15 cellular contexts compared by ENCODE assay signal in the genomic region with DNA sequence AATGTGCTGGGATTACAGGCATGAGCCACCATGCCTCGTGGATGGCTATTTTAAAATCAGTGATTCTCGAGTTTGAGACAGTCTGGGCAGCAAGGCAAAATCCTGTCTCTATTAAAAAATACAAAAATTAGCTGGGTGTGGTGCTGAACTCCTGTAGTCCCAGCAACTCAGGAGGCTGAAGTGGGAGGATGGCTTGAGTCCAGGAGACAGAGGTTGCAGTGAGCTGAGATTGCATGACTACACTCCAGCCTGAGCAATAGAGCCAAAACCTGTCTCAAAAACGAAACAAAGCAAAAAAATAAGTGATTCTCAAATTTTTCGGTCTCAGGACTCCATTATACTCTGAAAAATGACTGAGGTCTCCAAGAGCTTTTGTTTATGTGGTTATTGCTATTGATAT. TPM values are rescaled to one million over a fixed set of nuclear protein-coding genes. Genes with fewer than 3 reads are reported as not detected.
DNase-seq lines count a peak whose midpoint lies in the region; ATAC-seq, FAIRE-seq and TF ChIP-seq lines count a peak whose summit lies in the region.
"Had no signal": no experiment of that assay in that cellular context is flagged by ENCODE, and none has a peak within 500 bp of the region (broad histone marks: within the 10 kb centered on the region; RNA-seq: fewer than 3 reads in every experiment).

No MANE protein-coding gene starts in this region.

- TF ChIP-seq EP300 in H1 (IDR thresholded peaks at IDR 0.05; ENCODE audit: borderline replicate concordance in 1 of 2, low read depth in 2 of 2, low read length in 2 of 2): no peak

- no peak overlapping the region for H2BK5ac ChIP-seq in H1 (ENCODE audit: low read depth, low read length)

- H3K4me2 ChIP-seq in H1 (ENCODE audit: insufficient read depth in 1 of 2, low read depth in 2 of 2, low read length in 2 of 2): no peak overlapping the region
- H3K4me2 ChIP-seq: BLaER1 had no signal

- peaks cover 0 to 6% (median 1%) of the 10 kb centered on the region in 4 experiments; a peak in 2 of 7 replicates for H3K4me1 ChIP-seq in H1 (replicated peaks in 1 of 4; ENCODE audit: control insufficient read depth in 3 of 4, insufficient read depth in 4 of 4, low read length in 3 of 4)
- peaks cover 0 to 4% of the 10 kb centered on the region in 2 donors for H3K4me1 ChIP-seq in lung (ENCODE audit: control insufficient read depth in 2 of 2, insufficient read depth in 2 of 2, low read length in 2 of 2)
- H3K4me1 ChIP-seq in thyroid gland: no peaks in the 10 kb centered on the region
- H3K4me1 ChIP-seq: BLaER1 had no signal

- no peak for TF ChIP-seq RAD21 in H1 (IDR thresholded peaks at IDR 0.05 in 1 of 2, conservative IDR thresholded peaks at IDR 0.05 in 1 of 2; ENCODE audit: low read depth in 2 of 2, low read length in 2 of 2)

- no peak overlapping the region for H3K14ac ChIP-seq in H1 (ENCODE audit: insufficient read length)

- no peak overlapping the region for H2BK15ac ChIP-seq in H1 (ENCODE audit: low read length)

- no peaks in the 10 kb centered on the region for H3K23me2 ChIP-seq in H1 (ENCODE audit: low read depth, low read length)

- H2BK20ac ChIP-seq in H1 (ENCODE audit: low read length): no peak overlapping the region

- no peak overlapping the region for H4K91ac ChIP-seq in H1 (replicated peaks; ENCODE audit: insufficient read length, low read length)

- CTCF ChIA-PET in H1 (lab: Charles Lee; ENCODE audit: partially characterized antibody): interaction anchor here (0.6 to 1.6 kb wide), 4 partner anchors 12 to 167 kb away, joined by 3 to 5 read pairs (median 4); no protein-coding TSS in a partner anchor

- no peak overlapping the region for H3K18ac ChIP-seq in H1 (ENCODE audit: extremely low read depth, low read length)

- H3K79me1 ChIP-seq in H1 (ENCODE audit: low read depth, low read length): no peaks in the 10 kb centered on the region; the same call in 1 of the 2 replicates

- DNase-seq in NCI-H226 (peak; percentile 33), H1 (ENCODE audit: low read depth in 1 of 2, low spot score in 2 of 2) (no peak), lung (ENCODE audit: low spot score) (peak; percentile 60), thyroid gland (peak; percentile 67 to 72), SW480 (ENCODE audit: low spot score) (no peak)
- no peak for DNase-seq in stimulated activated CD4-positive, alpha-beta T cell treated with anti-CD3 and anti-CD28 coated beads, Interleukin-15, amount 100 ng/mL, for 24 hours
- DNase-seq: CD8-positive, alpha-beta memory T cell; H7; Karpas-422; MV-4-11; NCI-H1417 treated with DMSO at 0.1 percent for 48 hours; NCI-H2029; NCI-H510A treated with DMSO at 0.1 percent for 48 hours had no signal

- ATAC-seq in lung (ENCODE audit: insufficient read depth, low FRiP score) (peak; percentile 27), HG03139 (IDR thresholded peaks at IDR 0.05; ENCODE audit: unreplicated experiment) (no peak)

- no peak overlapping the region for H3K56ac ChIP-seq in H1 (replicated peaks; ENCODE audit: insufficient read length, low read depth, low read length)

- H4K5ac ChIP-seq in H1 (ENCODE audit: insufficient read length, low read depth, low read length): no peak overlapping the region

- no peaks in the 10 kb centered on the region for H4K20me1 ChIP-seq in H1 (replicated peaks in 1 of 2; ENCODE audit: control insufficient read depth in 1 of 2, insufficient read depth in 2 of 2, low read length in 2 of 2)
- H4K20me1 ChIP-seq: BLaER1 had no signal

- no peaks in the 10 kb centered on the region for H3K36me3 ChIP-seq in H1 (ENCODE audit: control insufficient read depth in 2 of 4, insufficient read depth in 4 of 4, low read length in 3 of 4)
- H3K36me3 ChIP-seq in lung (ENCODE audit: control insufficient read depth in 2 of 2, insufficient read depth in 2 of 2, low read length in 2 of 2): no peaks in the 10 kb centered on the region
- no peaks in the 10 kb centered on the region for H3K36me3 ChIP-seq in thyroid gland
- H3K36me3 ChIP-seq: BLaER1 had no signal

- no peak overlapping the region for H3K4ac ChIP-seq in H1 (replicated peaks; ENCODE audit: insufficient read length, low read depth, low read length)

- no peak for FAIRE-seq in H1 (lab: Jason Lieb, UNC)

- WGBS in H1 (ENCODE audit: extremely low coverage in 1 of 2, insufficient coverage in 1 of 2, insufficient read length in 1 of 2, insufficient replicate concordance in 2 of 2, low coverage in 1 of 2, low lambda C conversion rate in 2 of 2, missing lambda C conversion rate in 1 of 2), 2 experiments: 89% methylated on average over 4 of the region's 4 CpGs; no CpG with 5 or more reads in 1 of the 2 experiments
- WGBS in lung, 2 donors: 68 to 78% methylated on average over 4 of the region's 4 CpGs
- WGBS in thyroid gland, 2 donors: 64 to 68% methylated on average over 4 of the region's 4 CpGs

- no peak overlapping the region for H4K8ac ChIP-seq in H1 (ENCODE audit: extremely low read depth, insufficient read depth, low read length)

- H2AFZ ChIP-seq in H1 (ENCODE audit: low read length): no peak overlapping the region

- H2BK12ac ChIP-seq in H1 (ENCODE audit: low read depth, low read length): 0 out of 2 replicates have a peak overlapping the region, but pooled peaks have one; percentile 7

- H3K9me3 ChIP-seq in H1 (ENCODE audit: insufficient read depth in 2 of 2, low read depth in 1 of 2, low read length in 1 of 2) (no peaks in the 10 kb centered on the region), lung (ENCODE audit: control insufficient read depth in 2 of 2, insufficient read depth in 1 of 2, low read length in 1 of 2) (no peaks in the 10 kb centered on the region), thyroid gland (no peaks in the 10 kb centered on the region)
- H3K9me3 ChIP-seq: BLaER1 had no signal

- H3K23ac ChIP-seq in H1 (ENCODE audit: insufficient read length): no peak overlapping the region

- H2BK120ac ChIP-seq in H1 (replicated peaks; ENCODE audit: low read depth, low read length): no peak overlapping the region

- H2AK5ac ChIP-seq in H1 (ENCODE audit: low read depth, low read length): no peak overlapping the region

- H3K27ac ChIP-seq in H1 (ENCODE audit: low read depth, low read length): no peak overlapping the region
- no peak overlapping the region for H3K27ac ChIP-seq in lung (ENCODE audit: low read depth in 1 of 2, low read length in 1 of 2)
- H3K27ac ChIP-seq in thyroid gland: no peak overlapping the region
- H3K27ac ChIP-seq: BLaER1 had no signal

- H3K79me2 ChIP-seq in H1 (ENCODE audit: control insufficient read depth in 1 of 2, insufficient read depth in 2 of 2, low read length in 2 of 2): no peaks in the 10 kb centered on the region

- intact Hi-C loops in thyroid gland (cut with DNase I): no loop called here

- TF ChIP-seq CTCF in H1 (IDR thresholded peaks at IDR 0.05; ENCODE audit: control extremely low read depth in 1 of 3, insufficient read depth in 1 of 3, low read depth in 1 of 3, low read length in 3 of 3): no peak
- no peak for TF ChIP-seq CTCF in lung (IDR thresholded peaks at IDR 0.05; ENCODE audit: control extremely low read depth, extremely low read depth)
- TF ChIP-seq CTCF in thyroid gland (IDR thresholded peaks at IDR 0.05): no peak

- H3K27me3 ChIP-seq in H1 (replicated peaks in 1 of 4; ENCODE audit: control insufficient read depth in 3 of 4, extremely low read depth in 1 of 4, insufficient read depth in 3 of 4, low read length in 3 of 4) (no peaks in the 10 kb centered on the region), lung (ENCODE audit: control insufficient read depth, insufficient read depth) (no peaks in the 10 kb centered on the region), thyroid gland (no peaks in the 10 kb centered on the region)
- H3K27me3 ChIP-seq: BLaER1 had no signal

- H3K4me3 ChIP-seq in H1 (ENCODE audit: extremely low read depth in 1 of 4, insufficient read depth in 2 of 4, low read depth in 3 of 4, low read length in 4 of 4) (no peak overlapping the region), lung (no peak overlapping the region), thyroid gland (replicated peaks in 1 of 3) (no peak overlapping the region)
- H3K4me3 ChIP-seq: BLaER1 had no signal

- POLR2A ChIA-PET in H1 (lab: Charles Lee; ENCODE audit: partially characterized antibody): interaction anchor here (1.1 to 3.6 kb wide), 3 partner anchors 12 to 51 kb away, joined by 3 to 14 read pairs (median 13); a partner anchor contains a TSS

- no peak for TF ChIP-seq POLR2A in H1 (IDR thresholded peaks at IDR 0.05; ENCODE audit: control extremely low read depth in 1 of 2, low read depth in 2 of 2, low read length in 2 of 2)
- no peak for TF ChIP-seq POLR2A in thyroid gland (IDR thresholded peaks at IDR 0.05)

- no peak overlapping the region for H3K9ac ChIP-seq in H1 (replicated peaks in 1 of 4; ENCODE audit: extremely low read depth in 1 of 4, low read depth in 3 of 4, low read length in 3 of 4)
- H3K9ac ChIP-seq: BLaER1 had no signal

TF ChIP-seq in H1, 55 proteins besides CTCF, POLR2A, EP300 and RAD21 (continues in another document):
- TF ChIP-seq HDAC6 (IDR thresholded peaks at IDR 0.05; ENCODE audit: low read depth, low read length) (no peak), TEAD4 (IDR thresholded peaks at IDR 0.05; ENCODE audit: low read depth, low read length) (no peak), GTF2F1 (IDR thresholded peaks at IDR 0.05; ENCODE audit: borderline replicate concordance, low read depth, low read length) (no peak), KDM1A (IDR thresholded peaks at IDR 0.05; ENCODE audit: borderline replicate concordance, low read length) (no peak), TCF12 (IDR thresholded peaks at IDR 0.05; ENCODE audit: low read depth, low read length) (no peak), SP2 (IDR thresholded peaks at IDR 0.05; ENCODE audit: low read length) (no peak), SAP30 (IDR thresholded peaks at IDR 0.05; ENCODE audit: insufficient read depth, insufficient replicate concordance, low read length) (no peak), JUND (IDR thresholded peaks at IDR 0.05; ENCODE audit: low read length) (no peak), RFX5 (IDR thresholded peaks at IDR 0.05; ENCODE audit: borderline replicate concordance, low read depth, low read length) (no peak), RNF2 (IDR thresholded peaks at IDR 0.05; ENCODE audit: borderline replicate concordance, low read depth, low read length, missing control alignments, poor library complexity, severe bottlenecking) (no peak), MAFK (IDR thresholded peaks at IDR 0.05; ENCODE audit: low read depth, low read length) (no peak)

RNA-seq across cellular contexts. Expression of a gene that starts 47.9 kb away (rescaled TPM):
- 395 and 396 TPM in 2 replicates for total RNA-seq in H1 (2021; fragmentation: NEBNext Ultra II Directional; extraction: Animal tissue kit (Norgen Biotek cat#: 25700))
- polyA plus RNA-seq in H1 (2011; rRNA removed) (175 and 191 TPM in 2 replicates), lung (100 to 1,000 TPM in 1 of 2 donors, 10 to 100 TPM in 1; 77.8 to 143 TPM)
- polyA plus RNA-seq in H1 (2011; cell fraction: cytosol; rRNA removed): 234 TPM
- 241 TPM for polyA plus RNA-seq in H1 (2011; cell fraction: nucleus; rRNA removed)
- polyA plus RNA-seq in H1 (2012, experiment 1 of 2): 278 to 534 TPM (median 326 TPM) in 4 replicates
- 43.2 TPM for polyA plus RNA-seq in H1 (2012, experiment 2 of 2)
- polyA plus RNA-seq in H1 (2013, experiment 1 of 2): 237 TPM
- 226 TPM for polyA plus RNA-seq in H1 (2013, experiment 2 of 2)
- 421 and 480 TPM in 2 replicates for polyA minus RNA-seq in H1 (2011; rRNA and poly(A)+ RNA removed)
- 298 TPM for polyA minus RNA-seq in H1 (2011; cell fraction: cytosol; rRNA and poly(A)+ RNA removed)
- 278 TPM for polyA minus RNA-seq in H1 (2011; cell fraction: nucleus; rRNA and poly(A)+ RNA removed)
- total RNA-seq in lung (100 to 1,000 TPM; 150 to 194 TPM), thyroid gland (100 to 1,000 TPM; 253 to 556 (median 406) TPM)

Comparison
In these comparisons a context has a peak if more than half of its experiments do, and no peak if none do; other contexts are left out.
1. DNase-seq: peak in NCI-H226 (single experiment), lung (single experiment) and thyroid gland (2 of 2); none in H1 (0 of 2), SW480 (single experiment) and stimulated activated CD4-positive, alpha-beta T cell treated with anti-CD3 and anti-CD28 coated beads, Interleukin-15, amount 100 ng/mL, for 24 hours (single experiment).